13 cellular contexts compared by ENCODE assay signal in the genomic region with DNA sequence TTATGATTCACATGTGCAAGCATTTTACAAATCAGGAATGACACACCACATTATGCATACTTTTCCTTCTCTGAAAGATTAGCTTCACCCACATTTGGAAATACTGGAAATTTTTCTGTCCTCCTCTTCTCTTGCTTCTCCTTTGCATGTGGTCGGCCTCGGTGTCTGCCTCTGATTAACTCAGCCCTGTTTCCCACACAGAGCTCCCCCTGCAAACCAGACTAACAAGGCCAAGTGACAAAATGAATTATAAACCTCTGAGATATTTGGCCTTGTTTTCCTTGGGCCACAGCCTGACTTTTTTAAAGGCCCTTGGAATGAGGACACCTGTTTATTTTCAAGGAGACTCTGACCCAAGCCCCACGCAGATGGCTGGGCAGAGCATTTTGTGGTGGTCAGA. TPM values are rescaled to one million over a fixed set of nuclear protein-coding genes. Genes with fewer than 3 reads are reported as not detected.
DNase-seq lines count a peak whose midpoint lies in the region; ATAC-seq, FAIRE-seq and TF ChIP-seq lines count a peak whose summit lies in the region.
"Had no signal": no experiment of that assay in that cellular context is flagged by ENCODE, and none has a peak within 500 bp of the region (broad histone marks: within the 10 kb centered on the region; RNA-seq: fewer than 3 reads in every experiment).

No MANE protein-coding gene starts in this region.

- no peaks in the 10 kb centered on the region for H3K79me2 ChIP-seq in osteoblast (ENCODE audit: insufficient read depth, low read length)

- H3K4me3 ChIP-seq in CD4-positive, CD25-positive, alpha-beta regulatory T cell (ENCODE audit: low read depth, low read length), result no peak overlapping the region
- no peak overlapping the region for H3K4me3 ChIP-seq in epithelial cell of proximal tubule (ENCODE audit: low read depth, low read length)
- no peak overlapping the region for H3K4me3 ChIP-seq in osteoblast (ENCODE audit: insufficient read depth, low read length)

- peak overlapping the region in 2 of 3 donors; percentile 51 to 83 for H3K27ac Mint-ChIP-seq in CD4-positive, CD25-positive, alpha-beta regulatory T cell
- H3K27ac Mint-ChIP-seq in activated naive CD4-positive, alpha-beta T cell treated with anti-CD3 and anti-CD28 coated beads, Interleukin-2, amount 50 U/mL, for 72 hours, result no peak overlapping the region

- no peaks in the 10 kb centered on the region for H3K9me3 ChIP-seq in CD4-positive, CD25-positive, alpha-beta regulatory T cell (ENCODE audit: control insufficient read depth in 2 of 2, low read length in 2 of 2)
- no peaks in the 10 kb centered on the region for H3K9me3 ChIP-seq in osteoblast (ENCODE audit: low read depth, low read length)
- H3K9me3 ChIP-seq: neutrophil had no signal

- no peaks in the 10 kb centered on the region for H3K27me3 Mint-ChIP-seq in CD4-positive, CD25-positive, alpha-beta regulatory T cell

- H3K36me3 ChIP-seq in CD4-positive, CD25-positive, alpha-beta regulatory T cell (ENCODE audit: control insufficient read depth, insufficient read depth, low read length), result no peaks in the 10 kb centered on the region
- H3K36me3 ChIP-seq in osteoblast (ENCODE audit: insufficient read depth, low read length), result no peaks in the 10 kb centered on the region
- H3K36me3 ChIP-seq: neutrophil had no signal

- no peak overlapping the region for H3K27ac ChIP-seq in CD4-positive, CD25-positive, alpha-beta regulatory T cell (ENCODE audit: insufficient read depth, low read length, poor library complexity, severe bottlenecking)
- H3K27ac ChIP-seq in osteoblast (ENCODE audit: low read depth, low read length), result peak overlapping the region; percentile 100
- H3K27ac ChIP-seq: neutrophil had no signal

- H3K4me1 ChIP-seq in CD4-positive, CD25-positive, alpha-beta regulatory T cell (ENCODE audit: control insufficient read depth, insufficient read depth, low read length, poor library complexity, severe bottlenecking), result peaks cover 12% of the 10 kb centered on the region
- H3K4me1 ChIP-seq in osteoblast (ENCODE audit: insufficient read depth, low read length), result peaks cover 38% of the 10 kb centered on the region

- no peaks in the 10 kb centered on the region for H4K20me1 ChIP-seq in osteoblast (ENCODE audit: insufficient read depth, low read length)

- no peaks in the 10 kb centered on the region for H3K27me3 ChIP-seq in CD4-positive, CD25-positive, alpha-beta regulatory T cell (ENCODE audit: control insufficient read depth, insufficient read depth, low read length)
- no peaks in the 10 kb centered on the region for H3K27me3 ChIP-seq in osteoblast (ENCODE audit: insufficient read depth, low read length)
- H3K27me3 ChIP-seq: neutrophil had no signal

- no peaks in the 10 kb centered on the region for H3K36me3 Mint-ChIP-seq in CD4-positive, CD25-positive, alpha-beta regulatory T cell
- no peaks in the 10 kb centered on the region for H3K36me3 Mint-ChIP-seq in activated naive CD4-positive, alpha-beta T cell treated with anti-CD3 and anti-CD28 coated beads, Interleukin-2, amount 50 U/mL, for 72 hours

- H3K9me3 Mint-ChIP-seq in CD4-positive, CD25-positive, alpha-beta regulatory T cell, result no peaks in the 10 kb centered on the region
- H3K9me3 Mint-ChIP-seq in activated naive CD4-positive, alpha-beta T cell treated with anti-CD3 and anti-CD28 coated beads, Interleukin-2, amount 50 U/mL, for 72 hours, result peaks cover 0 to 8% of the 10 kb centered on the region in 2 donors

- no peak for ATAC-seq in CD4-positive, CD25-positive, alpha-beta regulatory T cell (ENCODE audit: low read depth in 2 of 2)
- no peak for ATAC-seq in HG03460 (IDR thresholded peaks at IDR 0.05; ENCODE audit: unreplicated experiment)
- no peak for ATAC-seq in activated naive CD4-positive, alpha-beta T cell treated with anti-CD3 and anti-CD28 coated beads, Interleukin-2, amount 50 U/mL, for 72 hours

- no peak for DNase-seq in CD4-positive, CD25-positive, alpha-beta regulatory T cell
- DNase-seq in RCC 7860 (ENCODE audit: low spot score) (peak; percentile 58), epithelial cell of proximal tubule (ENCODE audit: low read depth) (no peak), osteoblast (ENCODE audit: insufficient read length, low spot score, missing footprints) (peak; percentile 94), islet precursor cell (no peak)
- no peak for DNase-seq in activated effector memory CD4-positive, alpha-beta T cell treated with anti-CD3 and anti-CD28 coated beads, Interleukin-2, amount 50 U/mL, for 16 hours
- DNase-seq in activated naive CD4-positive, alpha-beta T cell treated with anti-CD3 and anti-CD28 coated beads, Interleukin-2, amount 50 U/mL, for 72 hours (ENCODE audit: low spot score in 2 of 2), result no peak
- DNase-seq: activated CD4-positive, alpha-beta T cell treated with anti-CD3 and anti-CD28 coated beads for 4 hours; dermis blood vessel endothelial cell; NCI-H2107 had no signal

- TF ChIP-seq CTCF in epithelial cell of proximal tubule (conservative IDR thresholded peaks at IDR 0.05; ENCODE audit: low read depth, low read length), result peak; percentile 1
- no peak for TF ChIP-seq CTCF in osteoblast (IDR thresholded peaks at IDR 0.05; ENCODE audit: extremely low read depth, low read depth, low read length)

- peak overlapping the region; percentile 3 for H3K4me2 ChIP-seq in osteoblast (ENCODE audit: insufficient read depth, low read length)

- peak overlapping the region in 1 of 4 donors; percentile 99 for H3K4me3 Mint-ChIP-seq in CD4-positive, CD25-positive, alpha-beta regulatory T cell

- FAIRE-seq in RCC 7860 (lab: Jason Lieb, UNC), result no peak

- H2AFZ ChIP-seq in osteoblast (ENCODE audit: low read length), result no peak overlapping the region

- H3K4me1 Mint-ChIP-seq in CD4-positive, CD25-positive, alpha-beta regulatory T cell, result peaks cover 4 to 27% (median 18%) of the 10 kb centered on the region in 4 donors

RNA-seq across cellular contexts. Expression of gene CCN6, which starts 9.0 kb away (rescaled TPM):
- total RNA-seq in CD4-positive, CD25-positive, alpha-beta regulatory T cell, result not detected
- under 1 TPM in 3 of 4 donors, not detected in 1; 0.06 to 0.39 (median 0.11) TPM for polyA plus RNA-seq in CD4-positive, CD25-positive, alpha-beta regulatory T cell
- total RNA-seq in epithelial cell of proximal tubule, result 0.58 and 1.4 TPM in 2 replicates
- total RNA-seq in osteoblast, result 6.8 and 6.9 TPM in 2 replicates
- total RNA-seq in activated naive CD4-positive, alpha-beta T cell treated with anti-CD3 and anti-CD28 coated beads, Interleukin-2, amount 50 U/mL, for 72 hours, result not detected
- total RNA-seq: dermis blood vessel endothelial cell, liver had no signal

RNA-seq across cellular contexts. Expression of gene TUBE1, which starts 42.4 kb away (rescaled TPM):
- total RNA-seq in CD4-positive, CD25-positive, alpha-beta regulatory T cell, result 21.4 TPM
- 10 to 100 TPM; 11.5 to 16.0 (median 12.8) TPM for polyA plus RNA-seq in CD4-positive, CD25-positive, alpha-beta regulatory T cell
- total RNA-seq in epithelial cell of proximal tubule (4.3 and 13.7 TPM in 2 replicates), osteoblast (49.6 and 49.8 TPM in 2 replicates)
- total RNA-seq in activated naive CD4-positive, alpha-beta T cell treated with anti-CD3 and anti-CD28 coated beads, Interleukin-2, amount 50 U/mL, for 72 hours, result 10 to 100 TPM; 16.4 to 26.9 TPM

RNA-seq across cellular contexts. Expression of gene FAM229B, which starts 42.5 kb away (rescaled TPM):
- total RNA-seq in CD4-positive, CD25-positive, alpha-beta regulatory T cell, result 0.49 TPM
- polyA plus RNA-seq in CD4-positive, CD25-positive, alpha-beta regulatory T cell, result 1 to 10 TPM; 1.9 to 5.2 (median 4.3) TPM
- total RNA-seq in epithelial cell of proximal tubule (3.3 and 11.6 TPM in 2 replicates), osteoblast (11.6 and 17.4 TPM in 2 replicates)
- 1 to 10 TPM; 1.3 to 6.3 TPM for total RNA-seq in activated naive CD4-positive, alpha-beta T cell treated with anti-CD3 and anti-CD28 coated beads, Interleukin-2, amount 50 U/mL, for 72 hours

Comparison
In these comparisons a context has a peak if more than half of its experiments do, and no peak if none do; other contexts are left out.
1. DNase-seq: peak in RCC 7860 (single experiment) and osteoblast (single experiment); none in CD4-positive, CD25-positive, alpha-beta regulatory T cell (0 of 3), epithelial cell of proximal tubule (single experiment), activated effector memory CD4-positive, alpha-beta T cell treated with anti-CD3 and anti-CD28 coated beads, Interleukin-2, amount 50 U/mL, for 16 hours (single experiment), islet precursor cell (single experiment) and activated naive CD4-positive, alpha-beta T cell treated with anti-CD3 and anti-CD28 coated beads, Interleukin-2, amount 50 U/mL, for 72 hours (0 of 2).
2. H3K27ac Mint-ChIP-seq: peak in CD4-positive, CD25-positive, alpha-beta regulatory T cell (2 of 3); none in activated naive CD4-positive, alpha-beta T cell treated with anti-CD3 and anti-CD28 coated beads, Interleukin-2, amount 50 U/mL, for 72 hours (0 of 2).